In genomic region chr17:61261001-61261587, GRCh38 we compare ENCODE assay signal across 15 cellular contexts.
DNase-seq lines count a peak whose midpoint lies in the region; ATAC-seq and TF ChIP-seq lines count a peak whose summit lies in the region.
"Had no signal": no experiment of that assay in that cellular context is flagged by ENCODE, and none has a peak within 500 bp of the region (broad histone marks: within the 10 kb centered on the region; RNA-seq: fewer than 3 reads in every experiment).

No MANE protein-coding gene starts in this region.

- H3K9me3 Mint-ChIP-seq in osteocyte (ENCODE audit: unreplicated experiment) = no peaks in the 10 kb centered on the region
- H3K9me3 Mint-ChIP-seq: activated naive CD8-positive, alpha-beta T cell treated with anti-CD3 and anti-CD28 coated beads for 36 hours; CD4-positive, CD25-positive, alpha-beta regulatory T cell had no signal

- H3K27me3 ChIP-seq in fibroblast of lung (ENCODE audit: control insufficient read depth, insufficient read depth, low read length) = no peaks in the 10 kb centered on the region
- no peaks in the 10 kb centered on the region for H3K27me3 ChIP-seq in uterus
- H3K27me3 ChIP-seq in H7 (ENCODE audit: control insufficient read depth, insufficient read depth, low read length) = no peaks in the 10 kb centered on the region

- H3K9ac ChIP-seq in fibroblast of lung (ENCODE audit: insufficient read depth, low read length) = no peak overlapping the region

- H3K4me1 Mint-ChIP-seq in osteocyte (ENCODE audit: unreplicated experiment) = peaks cover 22% of the 10 kb centered on the region
- H3K4me1 Mint-ChIP-seq: activated naive CD8-positive, alpha-beta T cell treated with anti-CD3 and anti-CD28 coated beads for 36 hours had no signal

- ATAC-seq in Right ventricle myocardium superior (ENCODE audit: poor library complexity) (peak; percentile 13), Right ventricle myocardium inferior (no peak), HG03139 (IDR thresholded peaks at IDR 0.05; ENCODE audit: unreplicated experiment) (no peak)

- H3K9me3 ChIP-seq in fibroblast of lung (ENCODE audit: control insufficient read depth, insufficient read depth, low read depth, low read length) (no peaks in the 10 kb centered on the region), uterus (no peaks in the 10 kb centered on the region)

- H3K27me3 Mint-ChIP-seq in osteocyte (ENCODE audit: unreplicated experiment) = no peaks in the 10 kb centered on the region
- H3K27me3 Mint-ChIP-seq: activated naive CD8-positive, alpha-beta T cell treated with anti-CD3 and anti-CD28 coated beads for 36 hours; CD4-positive, CD25-positive, alpha-beta regulatory T cell had no signal

- no peaks in the 10 kb centered on the region for H4K20me1 ChIP-seq in fibroblast of lung (ENCODE audit: control insufficient read depth, extremely low read depth, insufficient read depth, low read length)

- intact Hi-C loops in Right ventricle myocardium superior (cut with DNase I) = no loop called here
- intact Hi-C loops in Right ventricle myocardium inferior (cut with DNase I) = no loop called here
- intact Hi-C loops in uterus (cut with DNase I; ENCODE audit: low total_unique reads) = no loop called here

- peaks cover 13% of the 10 kb centered on the region for H3K4me1 ChIP-seq in fibroblast of lung (ENCODE audit: control insufficient read depth, extremely low read depth, insufficient read depth, low read length)
- H3K4me1 ChIP-seq in uterus = peaks cover 0 to 10% of the 10 kb centered on the region in 2 donors

- TF ChIP-seq POLR2A in uterus (IDR thresholded peaks at IDR 0.05) = no peak

- no peak overlapping the region for H3K4me3 Mint-ChIP-seq in osteocyte (ENCODE audit: unreplicated experiment)
- H3K4me3 Mint-ChIP-seq: activated naive CD8-positive, alpha-beta T cell treated with anti-CD3 and anti-CD28 coated beads for 36 hours; CD4-positive, CD25-positive, alpha-beta regulatory T cell had no signal

- TF ChIP-seq CTCF in fibroblast of lung (conservative IDR thresholded peaks at IDR 0.05 in 1 of 2, IDR thresholded peaks at IDR 0.05 in 1 of 2; ENCODE audit: low read depth in 1 of 2, low read length in 2 of 2) = no peak
- no peak for TF ChIP-seq CTCF in osteocyte (IDR thresholded peaks at IDR 0.05)
- TF ChIP-seq CTCF in uterus (IDR thresholded peaks at IDR 0.05) = no peak

- H3K36me3 Mint-ChIP-seq in osteocyte (ENCODE audit: unreplicated experiment) = no peaks in the 10 kb centered on the region
- H3K36me3 Mint-ChIP-seq: activated naive CD8-positive, alpha-beta T cell treated with anti-CD3 and anti-CD28 coated beads for 36 hours; CD4-positive, CD25-positive, alpha-beta regulatory T cell had no signal

- no peaks in the 10 kb centered on the region for H3K79me2 ChIP-seq in fibroblast of lung (ENCODE audit: control insufficient read depth, insufficient read depth, low read length)

- H3K36me3 ChIP-seq in fibroblast of lung (ENCODE audit: control insufficient read depth, insufficient read depth, low read length) (no peaks in the 10 kb centered on the region), uterus (no peaks in the 10 kb centered on the region), H7 (replicated peaks; ENCODE audit: control insufficient read depth, insufficient read depth, low read length) (no peaks in the 10 kb centered on the region)

- H3K4me2 ChIP-seq in fibroblast of lung (ENCODE audit: extremely low read depth, insufficient read depth, low read length) = peak overlapping the region; percentile 34

- DNase-seq in Right ventricle myocardium superior (no peak), Right ventricle myocardium inferior (ENCODE audit: missing footprints) (no peak), fibroblast of lung (ENCODE audit: low read depth in 2 of 2) (no peak), osteocyte (ENCODE audit: extremely low spot score, unreplicated experiment) (no peak), uterus (no peak), H7 (no peak), NCI-H2081 (lab: John Stamatoyannopoulos, UW) (no peak)
- DNase-seq: activated CD4-positive, alpha-beta T cell treated with anti-CD3 and anti-CD28 coated beads, Interleukin-2, amount 50 U/mL, for 48 hours; activated naive CD8-positive, alpha-beta T cell treated with anti-CD3 and anti-CD28 coated beads for 36 hours; activated T-cell treated with anti-CD3 and anti-CD28 coated beads, Interleukin-2, amount 50 U/mL, for 48 hours; CD4-positive, CD25-positive, alpha-beta regulatory T cell; Kasumi-1; NCI-H446; posterior cingulate gyrus had no signal

- H3K4me3 ChIP-seq in fibroblast of lung (replicated peaks in 1 of 4; ENCODE audit: control extremely low read depth in 1 of 4, insufficient read depth in 1 of 4, low read depth in 3 of 4, low read length in 4 of 4) = no peak overlapping the region
- no peak overlapping the region for H3K4me3 ChIP-seq in uterus
- H3K4me3 ChIP-seq in H7 (ENCODE audit: insufficient read depth, low read depth, low read length) = no peak overlapping the region

- H3K27ac ChIP-seq in fibroblast of lung (ENCODE audit: insufficient read depth, low read length) (peak overlapping the region; percentile 7), uterus (peak overlapping the region; percentile 62 to 74)

- peak overlapping the region; percentile 14 for H3K27ac Mint-ChIP-seq in osteocyte (ENCODE audit: unreplicated experiment)
- H3K27ac Mint-ChIP-seq: activated naive CD8-positive, alpha-beta T cell treated with anti-CD3 and anti-CD28 coated beads for 36 hours; CD4-positive, CD25-positive, alpha-beta regulatory T cell had no signal

- H2AFZ ChIP-seq in fibroblast of lung (ENCODE audit: low read length) = no peak overlapping the region
